Comparison of ENCODE assay signal across 26 cellular contexts in the genomic region with DNA sequence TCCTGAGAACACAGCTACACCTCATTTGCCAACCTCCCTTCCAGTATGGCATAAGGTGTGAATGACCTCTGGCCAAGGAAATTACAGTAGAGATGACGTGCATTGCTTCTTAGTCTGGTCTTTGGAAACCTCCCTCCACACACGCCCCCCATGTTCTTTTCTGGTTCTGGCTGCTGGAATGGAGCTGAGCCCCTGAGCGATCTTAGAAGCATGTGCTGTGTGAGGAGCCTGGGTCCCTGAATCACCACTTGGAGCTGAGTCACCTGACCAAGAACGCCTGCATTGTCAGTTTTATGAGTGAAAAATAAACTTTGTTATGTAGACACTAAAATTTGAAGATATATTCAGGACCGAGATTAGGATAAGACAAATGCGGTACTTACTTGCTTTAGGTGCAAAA. TPM values are rescaled to one million over a fixed set of nuclear protein-coding genes. Genes with fewer than 3 reads are reported as not detected.
DNase-seq lines count a peak whose midpoint lies in the region; ATAC-seq and TF ChIP-seq lines count a peak whose summit lies in the region.
"Had no signal": no experiment of that assay in that cellular context is flagged by ENCODE, and none has a peak within 500 bp of the region (broad histone marks: within the 10 kb centered on the region; RNA-seq: fewer than 3 reads in every experiment).

No MANE protein-coding gene starts in this region.

- H3K4me1 ChIP-seq in PC-3 (ENCODE audit: insufficient read depth, low read length) (no peaks in the 10 kb centered on the region), esophagus muscularis mucosa (no peaks in the 10 kb centered on the region)

- TF ChIP-seq CTCF in HFFc6 (IDR thresholded peaks at IDR 0.05) (no peak), PC-3 (conservative IDR thresholded peaks at IDR 0.05; ENCODE audit: low read depth, low read length) (no peak), fibroblast of mammary gland (conservative IDR thresholded peaks at IDR 0.05; ENCODE audit: control insufficient read depth, insufficient read depth, low read depth, low read length) (no peak), esophagus muscularis mucosa (IDR thresholded peaks at IDR 0.05) (no peak)

- no TSS peak for BruUV-seq in PC-3 (replicated peaks; lab: Mats Ljungman, UMichigan)

- peak overlapping the region; percentile 60 for H3K27ac Mint-ChIP-seq in HFFc6
- H3K27ac Mint-ChIP-seq: CD8-positive, alpha-beta T cell had no signal

- no peaks in the 10 kb centered on the region for H3F3A ChIP-seq in PC-3 (ENCODE audit: low read length, unreplicated experiment)

- peaks cover 2% of the 10 kb centered on the region for H3K27me3 Mint-ChIP-seq in HFFc6 (ENCODE audit: insufficient read depth)

- no peaks in the 10 kb centered on the region for H4K20me1 ChIP-seq in PC-3 (ENCODE audit: low read length)

- CTCF ChIA-PET in PC-3 (lab: Charles Lee): no interaction called here

- intact Hi-C loops in PC-3 (cut with micrococcal nuclease) (no loop called here), esophagus muscularis mucosa (cut with DNase I) (no loop called here)

- peaks cover 33% of the 10 kb centered on the region for H3K9me3 Mint-ChIP-seq in HFFc6

- 80% methylated on average over 6 of the region's 6 CpGs for WGBS in esophagus muscularis mucosa

- peaks cover 73% of the 10 kb centered on the region for H3K4me1 Mint-ChIP-seq in HFFc6 (ENCODE audit: low read depth)

- TF ChIP-seq EP300 in esophagus muscularis mucosa (IDR thresholded peaks at IDR 0.05): no peak

- no peaks in the 10 kb centered on the region for H3K79me2 ChIP-seq in PC-3 (ENCODE audit: low read length)

- H3K27me3 ChIP-seq in PC-3 (ENCODE audit: low read length): no peaks in the 10 kb centered on the region
- no peaks in the 10 kb centered on the region for H3K27me3 ChIP-seq in esophagus muscularis mucosa

- H3K9me2 ChIP-seq in PC-3 (replicated peaks; ENCODE audit: low read length): no peaks in the 10 kb centered on the region
- H3K9me2 ChIP-seq: SK-N-SH had no signal

- peaks cover 84% of the 10 kb centered on the region for H3K36me3 Mint-ChIP-seq in HFFc6 (ENCODE audit: low read depth)
- H3K36me3 Mint-ChIP-seq: CD8-positive, alpha-beta T cell had no signal

- H3K27ac ChIP-seq in PC-3 (ENCODE audit: low read length) (no peak overlapping the region), esophagus muscularis mucosa (replicated peaks in 1 of 4) (no peak overlapping the region)

- no peak for TF ChIP-seq POLR2A in esophagus muscularis mucosa (IDR thresholded peaks at IDR 0.05; ENCODE audit: low read depth)

- H3K4me2 ChIP-seq in PC-3 (ENCODE audit: low read length): no peak overlapping the region
- H3K4me2 ChIP-seq: SK-N-SH had no signal

- ATAC-seq in PC-3: no peak
- ATAC-seq: CD8-positive, alpha-beta T cell had no signal

- no peak overlapping the region for H2AFZ ChIP-seq in PC-3 (ENCODE audit: low read length)

- peaks cover 12% of the 10 kb centered on the region; the same call in 1 of the 2 replicates for H3K36me3 ChIP-seq in PC-3 (ENCODE audit: low read depth, low read length)
- no peaks in the 10 kb centered on the region for H3K36me3 ChIP-seq in esophagus muscularis mucosa

- POLR2A ChIA-PET in PC-3 (lab: Charles Lee; ENCODE audit: unreplicated experiment): no interaction called here

- H3K9me3 ChIP-seq in PC-3 (ENCODE audit: low read length) (0 out of 2 replicates have a peak, but pooled peaks cover 2% of the 10 kb centered on the region), esophagus muscularis mucosa (no peaks in the 10 kb centered on the region)
- H3K9me3 ChIP-seq: SK-N-SH had no signal

- peak overlapping the region; percentile 65 for H3K4me3 Mint-ChIP-seq in HFFc6
- H3K4me3 Mint-ChIP-seq: CD8-positive, alpha-beta T cell had no signal

- H3K4me3 ChIP-seq in PC-3 (ENCODE audit: low read length): no peak overlapping the region
- H3K4me3 ChIP-seq in fibroblast of mammary gland (ENCODE audit: control insufficient read depth, low read depth, low read length): no peak overlapping the region
- H3K4me3 ChIP-seq in esophagus muscularis mucosa: no peak overlapping the region

- DNase-seq in A172 (ENCODE audit: low spot score): peak; percentile 39
- peak; percentile 50 for DNase-seq in HFFc6
- DNase-seq in PC-3: peak; percentile 42
- DNase-seq in fibroblast of mammary gland (ENCODE audit: low read depth): peak; percentile 74
- DNase-seq in NCI-H2029 treated with DMSO at 0.1 percent for 48 hours (lab: John Stamatoyannopoulos, UW): no peak
- no peak for DNase-seq in esophagus muscularis mucosa (ENCODE audit: extremely low spot score)
- no peak for DNase-seq in amygdala (lab: John Stamatoyannopoulos, UW)
- no peak for DNase-seq in SIG-M5 treated with dmso at 0.1 percent for 504 hours (lab: John Stamatoyannopoulos, UW; ENCODE audit: unreplicated experiment)
- DNase-seq: 8988T; AML-193; C1 segment of cervical spinal cord; CD8-positive, alpha-beta T cell; DMS153; GF-D8; H7; Kasumi-1; MM.1S; NCI-H1048; NCI-H1436; NCI-H187 treated with DMSO at 0.1 percent for 48 hours; NCI-H345; NCI-H524; NCI-H82; SHP77 treated with DMSO at 0.1 percent for 48 hours; SK-N-SH; T-helper 2 cell had no signal

- no peak overlapping the region for H3K9ac ChIP-seq in PC-3 (ENCODE audit: low read length)
- H3K9ac ChIP-seq: SK-N-SH had no signal

RNA-seq across cellular contexts. Expression of a gene that starts 51.4 kb away (rescaled TPM):
- total RNA-seq in A172 (2014; rRNA removed; shearing (Covaris generic)): 139 and 149 TPM in 2 replicates
- 10 to 100 TPM; 29.4 to 45.8 (median 36.5) TPM for total RNA-seq in HFFc6 (2021; fragmentation: NEBNext Ultra II Directional; extraction: Animal tissue kit (Norgen Biotek cat#: 25700))
- total RNA-seq in PC-3 (2014; rRNA removed): 47.6 and 65.4 TPM in 2 replicates
- total RNA-seq in esophagus muscularis mucosa: 10 to 100 TPM in 1 of 4 donors, 1 to 10 TPM in 3; 5.7 to 10.4 (median 7.7) TPM
- total RNA-seq: CD8-positive, alpha-beta T cell had no signal

Comparison
In these comparisons a context has a peak if more than half of its experiments do, and no peak if none do; other contexts are left out.
1. DNase-seq: peak in A172 (single experiment), HFFc6 (single experiment), PC-3 (single experiment) and fibroblast of mammary gland (single experiment); none in NCI-H2029 treated with DMSO at 0.1 percent for 48 hours (single experiment), esophagus muscularis mucosa (single experiment), amygdala (0 of 56) and SIG-M5 treated with dmso at 0.1 percent for 504 hours (single experiment).